21 cellular contexts compared by ENCODE assay signal in the genomic region with DNA sequence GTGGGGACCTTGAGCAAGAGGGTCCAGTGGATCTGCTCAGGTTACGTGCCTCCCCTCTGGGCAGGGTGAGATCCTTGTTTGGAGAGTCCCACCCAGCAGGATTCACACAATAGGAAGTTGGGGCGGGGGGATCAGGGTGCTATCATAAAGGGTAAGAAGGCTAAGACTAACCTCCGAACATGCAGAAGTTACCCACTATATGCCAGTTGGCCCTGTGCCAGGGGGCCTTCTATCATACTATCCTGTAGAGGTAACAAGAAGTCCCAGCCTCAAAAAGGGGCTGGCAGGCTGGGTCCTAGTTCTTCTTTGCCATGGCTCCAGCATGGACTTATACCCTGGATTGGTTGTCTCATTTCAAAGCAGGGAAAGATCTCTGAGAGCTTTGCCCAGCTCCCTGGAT.
DNase-seq lines count a peak whose midpoint lies in the region; ATAC-seq and TF ChIP-seq lines count a peak whose summit lies in the region.
"Had no signal": no experiment of that assay in that cellular context is flagged by ENCODE, and none has a peak within 500 bp of the region (broad histone marks: within the 10 kb centered on the region; RNA-seq: fewer than 3 reads in every experiment).

No MANE protein-coding gene starts in this region.

- intact Hi-C loops in left cardiac atrium (cut with DNase I) = loop anchor here in 1 of 2 donors (10.0 kb wide), 1 partner anchor 1842 kb away; no protein-coding TSS in a partner anchor

- no peaks in the 10 kb centered on the region for H3K27me3 ChIP-seq in right atrium auricular region
- H3K27me3 ChIP-seq: SJSA1 had no signal

- no peak overlapping the region for H3K4me3 ChIP-seq in right atrium auricular region
- H3K4me3 ChIP-seq: SJSA1 had no signal

- no peaks in the 10 kb centered on the region for H3K9me3 ChIP-seq in right atrium auricular region
- H3K9me3 ChIP-seq: SJSA1 had no signal

- no peaks in the 10 kb centered on the region for H3K4me1 Mint-ChIP-seq in mesothelial cell of epicardium

- no peak for TF ChIP-seq CTCF in right atrium auricular region (IDR thresholded peaks at IDR 0.05)
- TF ChIP-seq CTCF in mesothelial cell of epicardium (IDR thresholded peaks at IDR 0.05; ENCODE audit: unreplicated experiment) = no peak

- no peaks in the 10 kb centered on the region for H3K4me1 ChIP-seq in right atrium auricular region

- H3K36me3 Mint-ChIP-seq in mesothelial cell of epicardium = no peaks in the 10 kb centered on the region
- H3K36me3 Mint-ChIP-seq: T-cell had no signal

- no peaks in the 10 kb centered on the region for H3K36me3 ChIP-seq in right atrium auricular region
- H3K36me3 ChIP-seq: SJSA1 had no signal

- H3K27ac ChIP-seq in right atrium auricular region = no peak overlapping the region
- H3K27ac ChIP-seq: 22Rv1, SJSA1 had no signal

- H3K9me3 Mint-ChIP-seq in mesothelial cell of epicardium = no peaks in the 10 kb centered on the region
- H3K9me3 Mint-ChIP-seq: T-cell had no signal

- ATAC-seq in left cardiac atrium = no peak
- ATAC-seq: PC-3, T-cell had no signal

- DNase-seq in DMS53 (lab: John Stamatoyannopoulos, UW) (peak; percentile 56), DMS53 treated with DMSO at 0.1 percent for 48 hours (lab: John Stamatoyannopoulos, UW; ENCODE audit: unreplicated experiment) (no peak), right atrium auricular region (ENCODE audit: low spot score) (peak; percentile 59), left cardiac atrium (no peak), ecto neural progenitor cell (ENCODE audit: low spot score) (peak; percentile 11), putamen (ENCODE audit: low spot score) (no peak), mesothelial cell of epicardium (ENCODE audit: low spot score in 2 of 2, unreplicated experiment in 2 of 2) (no peak)
- DNase-seq: Calu3; Kasumi-1; NCI-H1694 treated with DMSO at 0.1 percent for 48 hours; NCI-H2107; NCI-H345; NCI-H524; NCI-H748 treated with DMSO at 0.1 percent for 48 hours; NK-92 treated with Interleukin-12 subunit alpha and Interleukin-12 subunit beta, amount 100 ng/mL, for 24 hours; PC-3; Right ventricle myocardium superior; T-cell had no signal

- no peak overlapping the region for H3K27ac Mint-ChIP-seq in mesothelial cell of epicardium
- H3K27ac Mint-ChIP-seq: B cell, T-cell had no signal

- no peak overlapping the region for H3K4me3 Mint-ChIP-seq in mesothelial cell of epicardium
- H3K4me3 Mint-ChIP-seq: B cell, T-cell had no signal

- H3K27me3 Mint-ChIP-seq in mesothelial cell of epicardium (ENCODE audit: low read depth) = peaks cover 50% of the 10 kb centered on the region

Comparison
In these comparisons a context has a peak if more than half of its experiments do, and no peak if none do; other contexts are left out.
1. DNase-seq: peak in DMS53 (single experiment), right atrium auricular region (single experiment) and ecto neural progenitor cell (single experiment); none in DMS53 treated with DMSO at 0.1 percent for 48 hours (single experiment), left cardiac atrium (single experiment), putamen (single experiment) and mesothelial cell of epicardium (0 of 2).